Comparison of ENCODE assay signal across 9 cellular contexts in the genomic region with DNA sequence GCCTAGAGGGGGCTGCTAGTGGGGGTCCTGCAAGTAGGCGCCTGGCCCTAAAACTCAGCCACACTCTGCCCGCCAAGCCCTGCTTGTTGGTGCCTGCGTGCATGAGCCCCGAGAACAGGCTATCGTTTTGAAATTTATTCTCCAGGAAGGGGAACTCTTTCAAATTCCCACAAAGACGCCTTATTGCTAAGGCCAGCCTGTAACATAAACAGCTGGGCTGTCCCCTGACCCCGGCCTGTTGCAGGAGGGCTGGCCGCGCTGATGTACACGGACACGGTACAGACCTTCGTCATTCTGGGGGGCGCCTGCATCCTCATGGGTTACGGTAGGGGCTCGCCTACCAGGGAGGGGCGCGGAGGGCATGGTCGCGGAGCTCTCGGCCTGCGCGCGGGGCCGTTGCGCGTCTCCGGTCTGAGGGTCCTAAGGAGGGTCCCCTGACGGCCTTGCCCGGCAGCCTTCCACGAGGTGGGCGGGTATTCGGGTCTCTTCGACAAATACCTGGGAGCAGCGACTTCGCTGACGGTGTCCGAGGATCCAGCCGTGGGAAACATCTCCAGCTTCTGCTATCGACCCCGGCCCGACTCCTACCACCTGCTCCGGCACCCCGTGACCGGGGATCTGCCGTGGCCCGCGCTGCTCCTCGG. TPM values are rescaled to one million over a fixed set of nuclear protein-coding genes. Genes with fewer than 3 reads are reported as not detected.
DNase-seq lines count a peak whose midpoint lies in the region; ATAC-seq and TF ChIP-seq lines count a peak whose summit lies in the region.
"Had no signal": no experiment of that assay in that cellular context is flagged by ENCODE, and none has a peak within 500 bp of the region (broad histone marks: within the 10 kb centered on the region; RNA-seq: fewer than 3 reads in every experiment).

No MANE protein-coding gene starts in this region.

- no peaks in the 10 kb centered on the region for H3K9me3 Mint-ChIP-seq in CD8-positive, alpha-beta T cell
- H3K9me3 Mint-ChIP-seq: activated naive CD4-positive, alpha-beta T cell treated with anti-CD3 and anti-CD28 coated beads, Interleukin-2, amount 50 U/mL, for 72 hours had no signal

- H3K27ac ChIP-seq in CD8-positive, alpha-beta T cell (ENCODE audit: low read depth, low read length) = peak overlapping the region; percentile 38
- no peak overlapping the region for H3K27ac ChIP-seq in esophagus squamous epithelium
- H3K27ac ChIP-seq in ovary = no peak overlapping the region

- no peak for TF ChIP-seq CTCF in CD8-positive, alpha-beta T cell (IDR thresholded peaks at IDR 0.05)
- TF ChIP-seq CTCF in NB4 (IDR thresholded peaks at IDR 0.05; ENCODE audit: low read depth, low read length) (no peak), esophagus squamous epithelium (IDR thresholded peaks at IDR 0.05) (no peak), ovary (IDR thresholded peaks at IDR 0.05) (no peak)

- TF ChIP-seq POLR2A in NB4 (IDR thresholded peaks at IDR 0.05; ENCODE audit: extremely low read depth, insufficient read length) (no peak), esophagus squamous epithelium (IDR thresholded peaks at IDR 0.05) (no peak), ovary (IDR thresholded peaks at IDR 0.05) (no peak)

- intact Hi-C loops in CD8-positive, alpha-beta T cell (cut with DNase I, micrococcal nuclease) = loop anchor here in 1 of 2 experiments (1.0 to 2.0 kb wide), 3 partner anchors 10 to 28 kb away; partner anchors contain the start of genes ARMC5 and RUSF1
- intact Hi-C loops in esophagus squamous epithelium (cut with DNase I) = no loop called here
- intact Hi-C loops in ovary (cut with DNase I) = no loop called here

- peaks cover 11% of the 10 kb centered on the region for H3K4me1 Mint-ChIP-seq in CD8-positive, alpha-beta T cell (ENCODE audit: low read depth)

- no peaks in the 10 kb centered on the region for H3K9me3 ChIP-seq in CD8-positive, alpha-beta T cell (ENCODE audit: low read length)
- H3K9me3 ChIP-seq in esophagus squamous epithelium = no peaks in the 10 kb centered on the region
- H3K9me3 ChIP-seq in ovary = no peaks in the 10 kb centered on the region

- TF ChIP-seq EP300 in ovary (IDR thresholded peaks at IDR 0.05) = no peak

- no peak for DNase-seq in CD8-positive, alpha-beta T cell
- DNase-seq in NB4 (ENCODE audit: low read depth) = no peak
- DNase-seq in esophagus squamous epithelium (lab: John Stamatoyannopoulos, UW) = no peak
- no peak for DNase-seq in ovary
- DNase-seq in NCI-H1092 (lab: John Stamatoyannopoulos, UW) = no peak
- DNase-seq in iPS-NIHi11 (ENCODE audit: low spot score) = no peak
- DNase-seq in stimulated activated CD4-positive, alpha-beta T cell treated with anti-CD3 and anti-CD28 coated beads, Interleukin-2, amount 100 ng/mL, for 48 hours = no peak

- CTCF ChIA-PET in CD8-positive, alpha-beta T cell (lab: Charles Lee) = interaction anchor here (0.9 to 2.0 kb wide), 4 partner anchors 10 to 27 kb away, joined by 3 to 7 read pairs (median 4); partner anchors contain the start of gene RUSF1

- H3K4me3 ChIP-seq in CD8-positive, alpha-beta T cell (ENCODE audit: low read depth, low read length) = peak overlapping the region; percentile 86
- H3K4me3 ChIP-seq in NB4 (ENCODE audit: low read depth, low read length) (peak overlapping the region; percentile 21), esophagus squamous epithelium (peak overlapping the region; percentile 39 to 73 (median 55)), ovary (peak overlapping the region; percentile 42)

- POLR2A ChIA-PET in CD8-positive, alpha-beta T cell (lab: Charles Lee) = interaction anchor here (0.6 to 4.0 kb wide), 7 partner anchors 9 to 307 kb away, joined by 3 to 23 read pairs (median 4); partner anchors contain the start of genes ARMC5, FUS and RUSF1

- WGBS in esophagus squamous epithelium, 2 donors = 13 to 30% methylated on average over 5 to 19 of the region's 48 CpGs
- WGBS in ovary, 3 donors = 7 to 14% (median 13%) methylated on average over 22 to 48 of the region's 48 CpGs

- H3K27me3 ChIP-seq in CD8-positive, alpha-beta T cell (ENCODE audit: insufficient read depth, low read length) = no peaks in the 10 kb centered on the region
- H3K27me3 ChIP-seq in esophagus squamous epithelium (peaks cover 0 to 44% (median 0%) of the 10 kb centered on the region in 4 donors), ovary (no peaks in the 10 kb centered on the region)

- no peaks in the 10 kb centered on the region for H3K27me3 Mint-ChIP-seq in CD8-positive, alpha-beta T cell (ENCODE audit: low read depth)

- H3K36me3 ChIP-seq in CD8-positive, alpha-beta T cell (ENCODE audit: insufficient read depth, low read length) = no peaks in the 10 kb centered on the region
- H3K36me3 ChIP-seq in esophagus squamous epithelium = peaks cover 0 to 24% (median under 1%) of the 10 kb centered on the region in 3 donors
- H3K36me3 ChIP-seq in ovary = no peaks in the 10 kb centered on the region

- peak overlapping the region; percentile 88 for H3K27ac Mint-ChIP-seq in CD8-positive, alpha-beta T cell

- H3K4me1 ChIP-seq in CD8-positive, alpha-beta T cell (ENCODE audit: insufficient read depth, low read length) = peaks cover 16% of the 10 kb centered on the region
- H3K4me1 ChIP-seq in esophagus squamous epithelium (peaks cover 16 to 26% (median 19%) of the 10 kb centered on the region in 3 donors), ovary (ENCODE audit: insufficient read depth) (peaks cover 11% of the 10 kb centered on the region)

- no peak for ATAC-seq in CD8-positive, alpha-beta T cell
- ATAC-seq in HG03457 (IDR thresholded peaks at IDR 0.05; ENCODE audit: unreplicated experiment) = no peak

- H3K4me3 Mint-ChIP-seq in CD8-positive, alpha-beta T cell = peak overlapping the region; percentile 90

- H3K36me3 Mint-ChIP-seq in CD8-positive, alpha-beta T cell = peaks cover 10% of the 10 kb centered on the region
- H3K36me3 Mint-ChIP-seq: activated naive CD4-positive, alpha-beta T cell treated with anti-CD3 and anti-CD28 coated beads, Interleukin-2, amount 50 U/mL, for 72 hours had no signal

RNA-seq across cellular contexts. Expression of gene SLC5A2, which starts 4.3 kb away (rescaled TPM):
- total RNA-seq in CD8-positive, alpha-beta T cell = 1 to 10 TPM; 1.8 to 2.4 TPM
- not detected for total RNA-seq in esophagus squamous epithelium
- total RNA-seq in ovary = under 1 TPM; 0.13 to 0.81 (median 0.38) TPM
- polyA plus RNA-seq in ovary = 1 to 10 TPM in 1 of 2 donors, not detected in 1; 1.7 TPM

RNA-seq across cellular contexts. Expression of gene TGFB1I1, which starts 15.2 kb away (rescaled TPM):
- under 1 TPM; 0.31 to 0.60 TPM for total RNA-seq in CD8-positive, alpha-beta T cell
- total RNA-seq in esophagus squamous epithelium (10 to 100 TPM in 2 of 4 donors, 1 to 10 TPM in 2; 7.5 to 70.6 (median 11.1) TPM), ovary (100 to 1,000 TPM in 5 of 7 donors, 10 to 100 TPM in 2; 38.0 to 216 (median 156) TPM)
- 10 to 100 TPM; 78.5 to 82.2 TPM for polyA plus RNA-seq in ovary

RNA-seq across cellular contexts. Expression of gene RUSF1, which starts 21.0 kb away (rescaled TPM):
- total RNA-seq in CD8-positive, alpha-beta T cell = 10 to 100 TPM; 62.8 to 67.8 TPM
- total RNA-seq in esophagus squamous epithelium (10 to 100 TPM; 33.7 to 52.3 (median 39.1) TPM), ovary (10 to 100 TPM; 59.0 to 98.4 (median 91.2) TPM)
- 10 to 100 TPM; 39.8 to 91.9 TPM for polyA plus RNA-seq in ovary

RNA-seq across cellular contexts. Expression of gene ARMC5, which starts 27.9 kb away (rescaled TPM):
- total RNA-seq in CD8-positive, alpha-beta T cell = 10 to 100 TPM; 22.4 to 24.0 TPM
- total RNA-seq in esophagus squamous epithelium (10 to 100 TPM in 1 of 4 donors, 1 to 10 TPM in 3; 5.9 to 14.8 (median 9.7) TPM), ovary (10 to 100 TPM in 5 of 7 donors, 1 to 10 TPM in 2; 8.1 to 16.1 (median 11.0) TPM)
- 10 to 100 TPM in 1 of 2 donors, 1 to 10 TPM in 1; 2.2 to 11.4 TPM for polyA plus RNA-seq in ovary

RNA-seq across cellular contexts. Expression of gene AHSP, which starts 40.5 kb away (rescaled TPM):
- not detected for total RNA-seq in CD8-positive, alpha-beta T cell
- not detected for total RNA-seq in esophagus squamous epithelium
- not detected for total RNA-seq in ovary
- not detected for polyA plus RNA-seq in ovary
- total RNA-seq: activated naive CD4-positive, alpha-beta T cell treated with anti-CD3 and anti-CD28 coated beads, Interleukin-2, amount 50 U/mL, for 72 hours had no signal

Comparison
In these comparisons a context has a peak if more than half of its experiments do, and no peak if none do; other contexts are left out.
1. H3K4me3 ChIP-seq: peak in every context shown above with its lines; median percentile 86 in CD8-positive, alpha-beta T cell; 55 in esophagus squamous epithelium; 42 in ovary; 21 in NB4.
2. RNA of gene TGFB1I1, which starts 15.2 kb away (total RNA-seq): 38.0 to 216 TPM in ovary and 7.5 to 70.6 TPM in esophagus squamous epithelium; 0.31 to 0.60 TPM in CD8-positive, alpha-beta T cell; every median in the first group is over 4 times any median in the second.